ENCODE assay signal across 28 cellular contexts in the genomic region with DNA sequence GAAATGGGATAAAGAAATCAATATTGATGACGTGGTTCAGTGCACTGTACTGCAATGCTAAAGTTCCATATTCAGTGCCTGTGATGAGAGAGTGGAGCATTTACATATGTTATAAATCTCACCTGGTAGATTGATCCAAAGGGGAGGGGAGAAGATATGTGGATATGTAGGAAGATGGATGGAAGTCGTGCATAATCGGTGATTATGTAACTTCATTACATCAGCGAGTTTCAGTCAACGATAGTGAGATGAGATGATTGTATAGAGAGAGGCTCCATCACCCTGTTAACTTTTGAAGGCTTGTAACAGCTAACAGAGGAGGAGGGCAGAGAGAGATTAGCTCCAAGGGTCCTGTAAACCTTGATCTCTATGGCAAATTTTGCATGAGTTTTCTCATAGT. TPM values are rescaled to one million over a fixed set of nuclear protein-coding genes. Genes with fewer than 3 reads are reported as not detected.
DNase-seq lines count a peak whose midpoint lies in the region; ATAC-seq and TF ChIP-seq lines count a peak whose summit lies in the region.
"Had no signal": no experiment of that assay in that cellular context is flagged by ENCODE, and none has a peak within 500 bp of the region (broad histone marks: within the 10 kb centered on the region; RNA-seq: fewer than 3 reads in every experiment).

No MANE protein-coding gene starts in this region.

- H3K4me1 ChIP-seq in breast epithelium (no peaks in the 10 kb centered on the region), suprapubic skin (no peaks in the 10 kb centered on the region), aorta (ENCODE audit: control insufficient read depth in 1 of 2, insufficient read depth in 2 of 2, low read length in 2 of 2) (no peaks in the 10 kb centered on the region)
- H3K4me1 ChIP-seq: ascending aorta had no signal

- CTCF ChIA-PET in MCF 10A (lab: Yijun Ruan, JAX), result interaction anchor here (0.6 to 1.5 kb wide), 2 partner anchors 455 to 980 kb away, joined by 3 read pairs; no protein-coding TSS in a partner anchor

- no peaks in the 10 kb centered on the region for H3K27me3 Mint-ChIP-seq in MCF 10A (ENCODE audit: insufficient read depth, unreplicated experiment)
- H3K27me3 Mint-ChIP-seq: activated CD8-positive, alpha-beta memory T cell treated with anti-CD3 and anti-CD28 coated beads, Interleukin-2, amount 10 ng/mL, durations not matched to agents 7 days and 5 days had no signal

- H3K4me3 ChIP-seq in breast epithelium (peak overlapping the region in 2 of 3 donors; percentile 11 to 15), kidney epithelial cell (ENCODE audit: low read depth, low read length) (peak overlapping the region; percentile 16), suprapubic skin (peak overlapping the region; percentile 34), aorta (ENCODE audit: low read length in 2 of 2) (no peak overlapping the region)
- H3K4me3 ChIP-seq: ascending aorta, mucosa of descending colon, SK-N-MC, skin epidermis had no signal

- TF ChIP-seq EP300 in suprapubic skin (IDR thresholded peaks at IDR 0.05), result no peak

- ATAC-seq in aorta (ENCODE audit: low FRiP score), result no peak
- ATAC-seq: activated CD8-positive, alpha-beta memory T cell treated with anti-CD3 and anti-CD28 coated beads, Interleukin-2, amount 10 ng/mL, durations not matched to agents 7 days and 5 days; mucosa of descending colon had no signal

- no TSS peak for BruUV-seq in MCF 10A (replicated peaks; lab: Mats Ljungman, UMichigan)

- no peaks in the 10 kb centered on the region for H3K36me3 ChIP-seq in breast epithelium
- H3K36me3 ChIP-seq in kidney epithelial cell (ENCODE audit: control insufficient read depth, insufficient read depth, low read length), result no peaks in the 10 kb centered on the region
- no peaks in the 10 kb centered on the region for H3K36me3 ChIP-seq in suprapubic skin
- no peaks in the 10 kb centered on the region for H3K36me3 ChIP-seq in aorta (ENCODE audit: control insufficient read depth in 1 of 2, insufficient read depth in 2 of 2, low read length in 1 of 2)
- H3K36me3 ChIP-seq: ascending aorta had no signal

- WGBS in suprapubic skin, result 45% methylated on average over 5 of the region's 5 CpGs
- WGBS in aorta, 2 donors, result 23 to 32% methylated on average over 5 of the region's 5 CpGs

- peaks cover 0 to 55% of the 10 kb centered on the region in 2 donors for H3K27me3 ChIP-seq in breast epithelium
- H3K27me3 ChIP-seq in kidney epithelial cell (ENCODE audit: control insufficient read depth, insufficient read depth, low read length), result no peaks in the 10 kb centered on the region
- H3K27me3 ChIP-seq in suprapubic skin, result no peaks in the 10 kb centered on the region
- no peaks in the 10 kb centered on the region for H3K27me3 ChIP-seq in aorta (ENCODE audit: control insufficient read depth in 1 of 2, insufficient read depth in 2 of 2, low read length in 1 of 2)
- H3K27me3 ChIP-seq: ascending aorta had no signal

- no peak for TF ChIP-seq CTCF in breast epithelium (IDR thresholded peaks at IDR 0.05)
- no peak for TF ChIP-seq CTCF in MCF 10A (IDR thresholded peaks at IDR 0.05; ENCODE audit: unreplicated experiment)
- no peak for TF ChIP-seq CTCF in kidney epithelial cell (IDR thresholded peaks at IDR 0.05; ENCODE audit: insufficient read depth, low read length, poor library complexity, severe bottlenecking)
- no peak for TF ChIP-seq CTCF in suprapubic skin (IDR thresholded peaks at IDR 0.05)
- no peak for TF ChIP-seq CTCF in GM10266 (IDR thresholded peaks at IDR 0.05; ENCODE audit: control insufficient read depth, insufficient read depth, low read depth, missing control alignments)

- H3K27ac ChIP-seq in breast epithelium, result no peak overlapping the region
- peak overlapping the region; percentile 61 for H3K27ac ChIP-seq in cingulate gyrus (ENCODE audit: low read depth, low read length)
- H3K27ac ChIP-seq in suprapubic skin, result no peak overlapping the region
- H3K27ac ChIP-seq in aorta (ENCODE audit: low read depth in 1 of 2, low read length in 2 of 2), result no peak overlapping the region
- H3K27ac ChIP-seq: 22Rv1, ascending aorta, HL-60, KMS-11, SK-N-MC, skin epidermis had no signal

- TF ChIP-seq POLR2A in breast epithelium (IDR thresholded peaks at IDR 0.05), result no peak
- TF ChIP-seq POLR2A in suprapubic skin (IDR thresholded peaks at IDR 0.05), result no peak

- no peaks in the 10 kb centered on the region for H3K9me3 Mint-ChIP-seq in MCF 10A (ENCODE audit: unreplicated experiment)

- H3K9me3 ChIP-seq in breast epithelium, result no peaks in the 10 kb centered on the region
- H3K9me3 ChIP-seq in suprapubic skin, result no peaks in the 10 kb centered on the region
- H3K9me3 ChIP-seq in aorta (ENCODE audit: control insufficient read depth, low read length), result no peaks in the 10 kb centered on the region
- H3K9me3 ChIP-seq: ascending aorta, mucosa of descending colon had no signal

- intact Hi-C loops in breast epithelium (cut with DNase I; ENCODE audit: low total_unique reads), result no loop called here
- intact Hi-C loops in MCF 10A (cut with micrococcal nuclease), result loop anchor here (5.0 kb wide), 1 partner anchor 1313 kb away; no protein-coding TSS in a partner anchor
- intact Hi-C loops in aorta (cut with DNase I), result no loop called here

- H3K4me1 Mint-ChIP-seq in MCF 10A (ENCODE audit: insufficient read depth, unreplicated experiment), result no peaks in the 10 kb centered on the region
- H3K4me1 Mint-ChIP-seq: activated CD8-positive, alpha-beta memory T cell treated with anti-CD3 and anti-CD28 coated beads, Interleukin-2, amount 10 ng/mL, durations not matched to agents 7 days and 5 days; CD14-positive monocyte had no signal

- no peaks in the 10 kb centered on the region for H3K36me3 Mint-ChIP-seq in MCF 10A (ENCODE audit: insufficient read depth, unreplicated experiment)
- H3K36me3 Mint-ChIP-seq: activated CD8-positive, alpha-beta memory T cell treated with anti-CD3 and anti-CD28 coated beads, Interleukin-2, amount 10 ng/mL, durations not matched to agents 7 days and 5 days; CD14-positive monocyte had no signal

- DNase-seq in breast epithelium (ENCODE audit: low spot score in 2 of 2), result no peak
- no peak for DNase-seq in MCF 10A (ENCODE audit: unreplicated experiment)
- no peak for DNase-seq in kidney epithelial cell (ENCODE audit: low read depth)
- DNase-seq in suprapubic skin (ENCODE audit: low spot score in 2 of 2), result no peak
- no peak for DNase-seq in aorta
- no peak for DNase-seq in GM10266 (ENCODE audit: extremely low spot score)
- no peak for DNase-seq in NAMALWA (ENCODE audit: low spot score)
- DNase-seq: activated CD8-positive, alpha-beta memory T cell treated with anti-CD3 and anti-CD28 coated beads, Interleukin-2, amount 10 ng/mL, durations not matched to agents 7 days and 5 days; activated effector memory CD4-positive, alpha-beta T cell treated with anti-CD3 and anti-CD28 coated beads, Interleukin-2, amount 50 U/mL, for 16 hours; GOT3; hippocampal formation; mucosa of descending colon; NCI-H1092 treated with DMSO at 0.1 percent for 48 hours; NCI-H2107; NCI-H526 treated with DMSO at 0.1 percent for 48 hours; OCI-M1; stimulated activated CD4-positive, alpha-beta T cell treated with anti-CD3 and anti-CD28 coated beads, Interleukin-4, amount 100 ng/mL, for 4 hours; stimulated activated CD8-positive, alpha-beta memory T cell treated with anti-CD3 and anti-CD28 coated beads, Interleukin-4, amount 100 ng/mL, for 48 hours; T1000; trophoblast cell had no signal

- POLR2A ChIA-PET in MCF 10A (lab: Yijun Ruan, JAX), result no interaction called here

- no peak overlapping the region for H3K27ac Mint-ChIP-seq in MCF 10A (ENCODE audit: low read depth, unreplicated experiment)
- H3K27ac Mint-ChIP-seq: activated CD8-positive, alpha-beta memory T cell treated with anti-CD3 and anti-CD28 coated beads, Interleukin-2, amount 10 ng/mL, durations not matched to agents 7 days and 5 days; CD14-positive monocyte had no signal

- H3K4me3 Mint-ChIP-seq in MCF 10A (ENCODE audit: unreplicated experiment), result no peak overlapping the region
- H3K4me3 Mint-ChIP-seq: activated CD8-positive, alpha-beta memory T cell treated with anti-CD3 and anti-CD28 coated beads, Interleukin-2, amount 10 ng/mL, durations not matched to agents 7 days and 5 days; CD14-positive monocyte had no signal

RNA-seq across cellular contexts. Expression of a gene that starts 1.8 kb away (rescaled TPM):
- total RNA-seq in breast epithelium (under 1 TPM in 2 of 3 donors, not detected in 1; 0.16 to 0.44 TPM), MCF 10A (2022) (not detected in 2 replicates), kidney epithelial cell (0.07 TPM in 1 of 2 replicates, not detected in the other), suprapubic skin (under 1 TPM in 1 of 4 donors, not detected in 3; 0.13 TPM), aorta (under 1 TPM; 0.24 to 0.26 TPM)
- not detected for polyA plus RNA-seq in aorta
- total RNA-seq: activated CD8-positive, alpha-beta memory T cell treated with anti-CD3 and anti-CD28 coated beads, Interleukin-2, amount 10 ng/mL, durations not matched to agents 7 days and 5 days; ascending aorta had no signal
- polyA plus RNA-seq: CD14-positive monocyte had no signal

Comparison
In these comparisons a context has a peak if more than half of its experiments do, and no peak if none do; other contexts are left out.
1. H3K4me3 ChIP-seq: peak in breast epithelium (2 of 3), kidney epithelial cell (single experiment) and suprapubic skin (single experiment); none in aorta (0 of 2).